17 cellular contexts compared by ENCODE assay signal in the genomic region with DNA sequence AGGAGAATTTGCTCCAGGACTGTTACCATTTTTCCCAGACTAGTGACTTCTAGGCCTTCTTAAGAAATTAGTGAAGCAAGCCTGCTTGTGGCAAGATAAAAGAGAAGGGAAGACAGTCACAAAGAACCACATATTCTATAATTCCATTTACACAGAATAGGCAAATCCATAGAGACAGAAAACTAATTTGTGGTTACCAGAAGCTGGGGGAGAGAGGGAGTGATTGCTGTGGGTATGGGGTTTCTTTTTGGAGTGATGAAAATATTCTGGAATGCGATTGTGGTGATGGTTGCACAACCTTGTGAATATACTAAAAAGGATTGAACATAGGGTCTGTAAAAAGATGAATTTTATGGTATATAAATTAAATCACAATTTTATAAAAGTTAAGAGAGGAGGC. TPM values are rescaled to one million over a fixed set of nuclear protein-coding genes. Genes with fewer than 3 reads are reported as not detected.
"Had no signal": no experiment of that assay in that cellular context is flagged by ENCODE, and none has a peak within 500 bp of the region (broad histone marks: within the 10 kb centered on the region; RNA-seq: fewer than 3 reads in every experiment).

No MANE protein-coding gene starts in this region.

- H3K27me3 ChIP-seq: brain microvascular endothelial cell had no signal

- H3K27ac ChIP-seq: brain microvascular endothelial cell, parathyroid adenoma, skin epidermis, stomach, WERI-Rb-1 had no signal

- H3K4me3 ChIP-seq: lung, skin epidermis, stomach had no signal

- ATAC-seq: activated naive CD8-positive, alpha-beta T cell treated with anti-CD3 and anti-CD28 coated beads, Interleukin-2, amount 50 U/mL, for 24 hours; left cardiac atrium had no signal

- DNase-seq: activated CD4-positive, alpha-beta T cell treated with anti-CD3 and anti-CD28 coated beads for 48 hours; activated naive CD4-positive, alpha-beta T cell treated with Interleukin-2 at 50 U/mL for 16 hours; activated naive CD8-positive, alpha-beta T cell treated with anti-CD3 and anti-CD28 coated beads, Interleukin-2, amount 50 U/mL, for 24 hours; brain microvascular endothelial cell; hypothalamus; left cardiac atrium; midbrain; naive B cell; retina; stimulated activated CD4-positive, alpha-beta T cell treated with anti-CD3 and anti-CD28 coated beads, Interleukin-4, amount 100 ng/mL, for 4 hours; stomach; T-helper 1 cell; WERI-Rb-1 had no signal

- H2AFZ ChIP-seq: parathyroid adenoma had no signal

- H3K4me1 ChIP-seq: stomach had no signal

- H3K79me2 ChIP-seq: parathyroid adenoma had no signal

- H3K9ac ChIP-seq: parathyroid adenoma had no signal

- H3K36me3 ChIP-seq: brain microvascular endothelial cell, stomach, WERI-Rb-1 had no signal

- H3K9me3 ChIP-seq: stomach had no signal

RNA-seq across cellular contexts. Expression of gene SIX2, which starts 37.5 kb away (rescaled TPM):
- total RNA-seq: activated T-helper 1 cell treated with anti-CD3 and anti-CD28 coated beads, Interleukin-12 subunit alpha, Interleukin-12 subunit beta, Interleukin-2, Interleukin-4 antibody, amounts not matched to agents 30 ng/mL and 10 ng/mL and 1 ng/mL, durations not matched to agents 14 hours and 24 hours and 36 hours had no signal
